In the genomic region with DNA sequence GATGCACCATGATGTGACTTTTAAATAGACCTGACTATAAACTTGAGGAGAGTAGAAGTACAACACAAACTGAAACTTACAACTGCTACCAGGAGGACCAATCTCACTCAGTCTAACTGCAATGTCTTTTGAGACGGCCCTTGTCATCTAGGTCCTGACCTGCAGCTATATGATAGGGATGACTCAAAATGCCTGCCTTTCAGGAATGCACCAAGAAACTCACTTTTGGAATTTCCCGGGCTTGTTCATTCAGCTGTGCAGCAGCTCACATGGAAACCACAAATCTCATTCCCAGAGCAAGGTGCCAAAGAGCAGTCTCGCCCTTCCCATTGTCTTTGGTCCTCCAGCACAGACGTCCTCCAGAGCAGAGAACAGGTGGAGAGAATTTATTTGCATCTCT, we compare ENCODE assay signal across 16 cellular contexts.
DNase-seq lines count a peak whose midpoint lies in the region; TF ChIP-seq lines count a peak whose summit lies in the region.
"Had no signal": no experiment of that assay in that cellular context is flagged by ENCODE, and none has a peak within 500 bp of the region (broad histone marks: within the 10 kb centered on the region; RNA-seq: fewer than 3 reads in every experiment).

No MANE protein-coding gene starts in this region.

- TF ChIP-seq CTCF in GM12865 (IDR thresholded peaks at IDR 0.05; ENCODE audit: insufficient read depth, low read depth, low read length, missing control alignments) (no peak), brain microvascular endothelial cell (IDR thresholded peaks at IDR 0.05; ENCODE audit: low read depth, low read length, missing control alignments) (no peak)

- H3K36me3 ChIP-seq in brain microvascular endothelial cell (replicated peaks), result no peaks in the 10 kb centered on the region
- H3K36me3 ChIP-seq: esophagus squamous epithelium, sigmoid colon had no signal

- H3K4me3 ChIP-seq in GM12865 (ENCODE audit: low read depth, low read length) (no peak overlapping the region), brain microvascular endothelial cell (ENCODE audit: low read depth, low read length) (no peak overlapping the region)
- H3K4me3 ChIP-seq: esophagus squamous epithelium, sigmoid colon had no signal

- no peak overlapping the region for H3K27ac ChIP-seq in brain microvascular endothelial cell
- H3K27ac ChIP-seq: esophagus squamous epithelium, HL-60, sigmoid colon had no signal

- DNase-seq in GM12865 (ENCODE audit: low read depth), result peak; percentile 43
- peak; percentile 73 for DNase-seq in brain microvascular endothelial cell
- DNase-seq in non-pigmented ciliary epithelial cell (ENCODE audit: low read depth), result peak; percentile 38
- DNase-seq in DMS79 (lab: John Stamatoyannopoulos, UW), result no peak
- DNase-seq in effector CD8-positive, alpha-beta T cell (lab: John Stamatoyannopoulos, UW), result no peak
- DNase-seq in COLO668 (lab: John Stamatoyannopoulos, UW; ENCODE audit: unreplicated experiment), result no peak
- no peak for DNase-seq in NAMALWA (ENCODE audit: low spot score)
- DNase-seq: activated CD4-positive, alpha-beta T cell treated with anti-CD3 and anti-CD28 coated beads for 36 hours; COR-L47; esophagus squamous epithelium; NCI-H1436; NK-92 treated with Interleukin-12 subunit alpha and Interleukin-12 subunit beta, amount 100 ng/mL, for 24 hours; sigmoid colon; T-cell had no signal

- TF ChIP-seq EP300 in Ishikawa (IDR thresholded peaks at IDR 0.05; ENCODE audit: borderline replicate concordance), result peak; percentile 26; the same call in 1 of the 2 replicates

- H3K27me3 ChIP-seq in brain microvascular endothelial cell (replicated peaks), result no peaks in the 10 kb centered on the region
- H3K27me3 ChIP-seq: sigmoid colon had no signal

- in situ Hi-C loops in brain microvascular endothelial cell (cut with HindIII; ENCODE audit: low pct_ligation_motif_present, low sequenced_read_pairs), result no loop called here

- 0 out of 2 replicates have a peak, but pooled peaks have one; percentile 5 for TF ChIP-seq RAD21 in Ishikawa (IDR thresholded peaks at IDR 0.05; ENCODE audit: low read depth)

TF ChIP-seq in Ishikawa, 13 proteins besides CTCF, POLR2A, EP300 and RAD21:
- TF ChIP-seq, protein P1, sequence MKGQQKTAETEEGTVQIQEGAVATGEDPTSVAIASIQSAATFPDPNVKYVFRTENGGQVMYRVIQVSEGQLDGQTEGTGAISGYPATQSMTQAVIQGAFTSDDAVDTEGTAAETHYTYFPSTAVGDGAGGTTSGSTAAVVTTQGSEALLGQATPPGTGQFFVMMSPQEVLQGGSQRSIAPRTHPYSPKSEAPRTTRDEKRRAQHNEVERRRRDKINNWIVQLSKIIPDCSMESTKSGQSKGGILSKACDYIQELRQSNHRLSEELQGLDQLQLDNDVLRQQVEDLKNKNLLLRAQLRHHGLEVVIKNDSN (IDR thresholded peaks at IDR 0.05), result no peak
- TF ChIP-seq EGR1 (IDR thresholded peaks at IDR 0.05) (no peak), TCF12 (IDR thresholded peaks at IDR 0.05; ENCODE audit: low read depth) (no peak), ZBTB7A (IDR thresholded peaks at IDR 0.05; ENCODE audit: low read depth) (no peak), TAF1 (IDR thresholded peaks at IDR 0.05; ENCODE audit: low read depth) (no peak), CEBPB (IDR thresholded peaks at IDR 0.05) (no peak), YY1 (IDR thresholded peaks at IDR 0.05; ENCODE audit: low read depth) (0 out of 2 replicates have a peak, but pooled peaks have one; percentile 18), TEAD4 (IDR thresholded peaks at IDR 0.05) (peak; percentile 69), FOXM1 (IDR thresholded peaks at IDR 0.05; ENCODE audit: borderline replicate concordance, low read depth) (no peak), NFIC (IDR thresholded peaks at IDR 0.05) (peak; percentile 36; the same call in 1 of the 2 replicates), CREB1 (IDR thresholded peaks at IDR 0.05; ENCODE audit: low read depth) (no peak)
- TF ChIP-seq, protein P2, sequence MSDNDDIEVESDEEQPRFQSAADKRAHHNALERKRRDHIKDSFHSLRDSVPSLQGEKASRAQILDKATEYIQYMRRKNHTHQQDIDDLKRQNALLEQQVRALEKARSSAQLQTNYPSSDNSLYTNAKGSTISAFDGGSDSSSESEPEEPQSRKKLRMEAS (IDR thresholded peaks at IDR 0.05), result 0 out of 2 replicates have a peak, but pooled peaks have one; percentile 23
- TF ChIP-seq, protein P3, sequence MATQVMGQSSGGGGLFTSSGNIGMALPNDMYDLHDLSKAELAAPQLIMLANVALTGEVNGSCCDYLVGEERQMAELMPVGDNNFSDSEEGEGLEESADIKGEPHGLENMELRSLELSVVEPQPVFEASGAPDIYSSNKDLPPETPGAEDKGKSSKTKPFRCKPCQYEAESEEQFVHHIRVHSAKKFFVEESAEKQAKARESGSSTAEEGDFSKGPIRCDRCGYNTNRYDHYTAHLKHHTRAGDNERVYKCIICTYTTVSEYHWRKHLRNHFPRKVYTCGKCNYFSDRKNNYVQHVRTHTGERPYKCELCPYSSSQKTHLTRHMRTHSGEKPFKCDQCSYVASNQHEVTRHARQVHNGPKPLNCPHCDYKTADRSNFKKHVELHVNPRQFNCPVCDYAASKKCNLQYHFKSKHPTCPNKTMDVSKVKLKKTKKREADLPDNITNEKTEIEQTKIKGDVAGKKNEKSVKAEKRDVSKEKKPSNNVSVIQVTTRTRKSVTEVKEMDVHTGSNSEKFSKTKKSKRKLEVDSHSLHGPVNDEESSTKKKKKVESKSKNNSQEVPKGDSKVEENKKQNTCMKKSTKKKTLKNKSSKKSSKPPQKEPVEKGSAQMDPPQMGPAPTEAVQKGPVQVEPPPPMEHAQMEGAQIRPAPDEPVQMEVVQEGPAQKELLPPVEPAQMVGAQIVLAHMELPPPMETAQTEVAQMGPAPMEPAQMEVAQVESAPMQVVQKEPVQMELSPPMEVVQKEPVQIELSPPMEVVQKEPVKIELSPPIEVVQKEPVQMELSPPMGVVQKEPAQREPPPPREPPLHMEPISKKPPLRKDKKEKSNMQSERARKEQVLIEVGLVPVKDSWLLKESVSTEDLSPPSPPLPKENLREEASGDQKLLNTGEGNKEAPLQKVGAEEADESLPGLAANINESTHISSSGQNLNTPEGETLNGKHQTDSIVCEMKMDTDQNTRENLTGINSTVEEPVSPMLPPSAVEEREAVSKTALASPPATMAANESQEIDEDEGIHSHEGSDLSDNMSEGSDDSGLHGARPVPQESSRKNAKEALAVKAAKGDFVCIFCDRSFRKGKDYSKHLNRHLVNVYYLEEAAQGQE (IDR thresholded peaks at IDR 0.05; ENCODE audit: low read depth), result no peak
TF ChIP-seq in Ishikawa: peak in this region for 4.

Comparison
In these comparisons a context has a peak if more than half of its experiments do, and no peak if none do; other contexts are left out.
1. DNase-seq: peak in GM12865 (single experiment), brain microvascular endothelial cell (single experiment) and non-pigmented ciliary epithelial cell (single experiment); none in DMS79 (single experiment), effector CD8-positive, alpha-beta T cell (single experiment), COLO668 (single experiment) and NAMALWA (single experiment).